In the genomic region with DNA sequence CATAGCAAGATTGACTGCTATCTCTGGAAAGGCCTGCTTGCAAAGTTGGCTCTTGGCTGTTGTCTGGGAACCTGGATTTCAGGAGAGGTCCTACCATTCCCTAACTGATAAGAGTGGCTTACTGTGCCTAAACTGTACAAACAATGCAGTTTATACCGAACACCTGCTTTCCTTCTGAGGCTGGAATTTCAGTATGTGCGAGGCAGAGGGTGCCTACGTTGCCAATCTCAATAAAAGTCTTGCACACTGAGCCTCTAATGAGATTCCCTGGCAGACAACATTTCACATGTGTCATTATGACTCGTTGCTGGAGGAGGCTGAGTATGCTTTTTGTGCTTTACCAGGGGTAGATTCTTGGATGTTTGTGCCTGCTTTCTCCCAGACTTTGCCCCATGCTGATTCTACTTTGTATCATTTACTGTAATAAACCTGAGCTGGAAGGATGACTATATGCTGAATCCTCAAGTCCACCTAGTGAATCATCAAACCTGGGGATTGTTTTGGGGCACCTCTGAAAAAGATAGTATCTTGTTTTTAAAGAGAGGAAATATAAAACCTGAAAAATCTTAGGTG, we compare ENCODE assay signal across 15 cellular contexts. TPM values are rescaled to one million over a fixed set of nuclear protein-coding genes. Genes with fewer than 3 reads are reported as not detected.
DNase-seq lines count a peak whose midpoint lies in the region; ATAC-seq, FAIRE-seq and TF ChIP-seq lines count a peak whose summit lies in the region.
"Had no signal": no experiment of that assay in that cellular context is flagged by ENCODE, and none has a peak within 500 bp of the region (broad histone marks: within the 10 kb centered on the region; RNA-seq: fewer than 3 reads in every experiment).

No MANE protein-coding gene starts in this region.

- FAIRE-seq in RCC 7860 (lab: Jason Lieb, UNC), result peak; percentile 96
- FAIRE-seq in urothelium cell line (lab: Jason Lieb, UNC), result no peak
- FAIRE-seq: GM12891 had no signal

- H3K4me3 ChIP-seq in left ventricle myocardium inferior, result no peak overlapping the region

- H3K27ac ChIP-seq in left ventricle myocardium inferior (replicated peaks), result no peak overlapping the region

- H3K4me1 ChIP-seq in left ventricle myocardium inferior, result no peaks in the 10 kb centered on the region

- intact Hi-C loops in left ventricle myocardium inferior (cut with micrococcal nuclease), result no loop called here

- peak; percentile 16 for DNase-seq in stimulated activated CD4-positive, alpha-beta T cell treated with anti-CD3 and anti-CD28 coated beads, Interleukin-1b, Interleukin-23, amount 100 ng/mL, for 48 hours
- DNase-seq in stimulated activated CD4-positive, alpha-beta T cell treated with anti-CD3 and anti-CD28 coated beads, Interleukin-2, amount 100 ng/mL, for 24 hours, result no peak
- DNase-seq in RCC 7860 (ENCODE audit: low spot score) (peak; percentile 94), fibroblast of gingiva (ENCODE audit: low read depth) (peak; percentile 5), urothelium cell line (ENCODE audit: low spot score) (peak; percentile 12), germinal center (ENCODE audit: low spot score) (no peak), left ventricle myocardium inferior (no peak)
- DNase-seq: activated CD8-positive, alpha-beta memory T cell treated with anti-CD3 and anti-CD28 coated beads, Interleukin-2, amount 50 U/mL, for 4 hours; CD4-positive, CD25-positive, alpha-beta regulatory T cell; naive thymus-derived CD8-positive, alpha-beta T cell; NCI-H524 treated with DMSO at 0.1 percent for 48 hours; stimulated activated CD4-positive, alpha-beta T cell treated with anti-CD3 and anti-CD28 coated beads, Interleukin-15, amount 100 ng/mL, for 24 hours had no signal

- no peak for ATAC-seq in GM19351 (IDR thresholded peaks at IDR 0.05; ENCODE audit: unreplicated experiment)
- ATAC-seq: naive thymus-derived CD8-positive, alpha-beta T cell had no signal

- H3K36me3 ChIP-seq in left ventricle myocardium inferior, result peaks cover 70% of the 10 kb centered on the region

- H3K9me3 ChIP-seq in left ventricle myocardium inferior (replicated peaks), result no peaks in the 10 kb centered on the region

- H3K27me3 ChIP-seq in left ventricle myocardium inferior (ENCODE audit: low read depth), result no peaks in the 10 kb centered on the region

- TF ChIP-seq CTCF in left ventricle myocardium inferior (IDR thresholded peaks at IDR 0.05; ENCODE audit: borderline replicate concordance), result no peak

RNA-seq across cellular contexts. Expression of a gene that starts 58.9 kb away (rescaled TPM):
- 0.11 TPM for total RNA-seq in left ventricle myocardium inferior
- total RNA-seq: CD4-positive, CD25-positive, alpha-beta regulatory T cell; naive thymus-derived CD8-positive, alpha-beta T cell; subcutaneous adipose tissue had no signal

Comparison
In these comparisons a context has a peak if more than half of its experiments do, and no peak if none do; other contexts are left out.
1. DNase-seq: peak in stimulated activated CD4-positive, alpha-beta T cell treated with anti-CD3 and anti-CD28 coated beads, Interleukin-1b, Interleukin-23, amount 100 ng/mL, for 48 hours (single experiment), RCC 7860 (single experiment), fibroblast of gingiva (single experiment) and urothelium cell line (single experiment); none in stimulated activated CD4-positive, alpha-beta T cell treated with anti-CD3 and anti-CD28 coated beads, Interleukin-2, amount 100 ng/mL, for 24 hours (0 of 2), germinal center (single experiment) and left ventricle myocardium inferior (single experiment).